Comparison of ENCODE assay signal across 14 cellular contexts in the genomic region with DNA sequence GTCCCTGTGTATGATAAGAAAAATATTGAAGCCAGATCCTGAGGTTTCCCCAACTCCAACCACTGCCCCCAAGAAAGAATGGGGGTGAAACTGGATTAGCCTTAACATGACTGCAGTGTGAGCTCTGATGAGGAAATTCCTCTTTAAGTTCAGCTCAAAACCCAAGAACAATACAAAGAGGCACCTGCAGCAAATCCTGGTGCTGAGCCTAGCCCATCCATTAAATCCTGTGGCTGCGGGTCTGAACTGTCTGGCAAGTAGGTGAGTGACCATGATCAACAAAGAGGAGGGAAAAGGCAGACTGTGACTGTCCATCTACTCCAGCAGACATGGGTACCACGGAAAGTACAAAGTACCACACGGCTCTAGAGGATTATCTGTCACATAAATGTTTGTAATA.
"Had no signal": no experiment of that assay in that cellular context is flagged by ENCODE, and none has a peak within 500 bp of the region (broad histone marks: within the 10 kb centered on the region; RNA-seq: fewer than 3 reads in every experiment).

No MANE protein-coding gene starts in this region.

- H3K27me3 ChIP-seq: gastroesophageal sphincter, pancreas, sigmoid colon, spleen, thyroid gland had no signal

- H3K4me3 Mint-ChIP-seq: activated CD4-positive, alpha-beta T cell treated with anti-CD3 and anti-CD28 coated beads, Interleukin-2, amount 10 ng/mL, durations not matched to agents 7 days and 5 days; T-helper 2 cell treated with Interferon-gamma antibody and Interleukin-4, amounts not matched to agents 5 μg/mL and 100 μg/mL, for 36 hours had no signal

- H3K4me3 ChIP-seq: gastroesophageal sphincter, mucosa of descending colon, pancreas, sigmoid colon, spleen, thyroid gland had no signal

- H3K36me3 ChIP-seq: gastroesophageal sphincter, pancreas, sigmoid colon, spleen, thyroid gland had no signal

- DNase-seq: activated CD4-positive, alpha-beta T cell treated with anti-CD3 and anti-CD28 coated beads, Interleukin-2, amount 10 ng/mL, durations not matched to agents 7 days and 5 days; activated CD8-positive, alpha-beta memory T cell treated with anti-CD3 and anti-CD28 coated beads for 24 hours; anterior cingulate cortex; dermis blood vessel endothelial cell; mammary epithelial cell; mucosa of descending colon; pancreas; sigmoid colon; spleen; stimulated activated CD4-positive, alpha-beta T cell treated with anti-CD3 and anti-CD28 coated beads, Interleukin-1b, Interleukin-23, amount 100 ng/mL, for 48 hours; thyroid gland had no signal

- H3K9me3 Mint-ChIP-seq: activated CD4-positive, alpha-beta T cell treated with anti-CD3 and anti-CD28 coated beads, Interleukin-2, amount 10 ng/mL, durations not matched to agents 7 days and 5 days; T-helper 2 cell treated with Interferon-gamma antibody and Interleukin-4, amounts not matched to agents 5 μg/mL and 100 μg/mL, for 36 hours had no signal

- H3K9me3 ChIP-seq: gastroesophageal sphincter, mucosa of descending colon, pancreas, sigmoid colon, spleen, thyroid gland had no signal

- H3K27ac ChIP-seq: gastroesophageal sphincter, pancreas, sigmoid colon, spleen, thyroid gland had no signal

- ATAC-seq: gastroesophageal sphincter, left lobe of liver, mucosa of descending colon, pancreas had no signal

- H3K27me3 Mint-ChIP-seq: activated CD4-positive, alpha-beta T cell treated with anti-CD3 and anti-CD28 coated beads, Interleukin-2, amount 10 ng/mL, durations not matched to agents 7 days and 5 days had no signal

- H3K27ac Mint-ChIP-seq: activated CD4-positive, alpha-beta T cell treated with anti-CD3 and anti-CD28 coated beads, Interleukin-2, amount 10 ng/mL, durations not matched to agents 7 days and 5 days; T-helper 2 cell treated with Interferon-gamma antibody and Interleukin-4, amounts not matched to agents 5 μg/mL and 100 μg/mL, for 36 hours had no signal
